13 cellular contexts compared by ENCODE assay signal in genomic region chr22:48864748-48865147, GRCh38.
DNase-seq lines count a peak whose midpoint lies in the region; ATAC-seq, FAIRE-seq and TF ChIP-seq lines count a peak whose summit lies in the region.
"Had no signal": no experiment of that assay in that cellular context is flagged by ENCODE, and none has a peak within 500 bp of the region (broad histone marks: within the 10 kb centered on the region; RNA-seq: fewer than 3 reads in every experiment).

No MANE protein-coding gene starts in this region.

- no TSS peak for BruUV-seq in HepG2 (replicated peaks; lab: Mats Ljungman, UMichigan)

- in situ Hi-C loops in HepG2 (cut with HindIII; ENCODE audit: extremely low pct_ligation_motif_present, low pct_unique_long_range_greater_than_20kb) = no loop called here

- FAIRE-seq in kidney (lab: Jason Lieb, UNC) (no peak), HepG2 (lab: Jason Lieb, UNC) (no peak)
- FAIRE-seq: H1 had no signal

- DNase-seq in left ventricle myocardium inferior = peak; percentile 1
- DNase-seq in heart left ventricle = no peak
- DNase-seq in kidney = peak; percentile 38
- DNase-seq in spleen = peak; percentile 27
- no peak for DNase-seq in caudate nucleus (lab: John Stamatoyannopoulos, UW)
- no peak for DNase-seq in HepG2 (ENCODE audit: low spot score)
- DNase-seq: Calu3; CD8-positive, alpha-beta T cell; DMS79 treated with DMSO at 0.1 percent for 48 hours; GF-D8; H9 had no signal

- intact Hi-C loops in left ventricle myocardium inferior (cut with micrococcal nuclease) (no loop called here), heart left ventricle (cut with DNase I) (no loop called here), kidney (cut with DNase I) (no loop called here), spleen (cut with DNase I; ENCODE audit: low total_unique reads) (no loop called here), HepG2 (cut with micrococcal nuclease; ENCODE audit: unreplicated experiment) (no loop called here)

- H3K9ac ChIP-seq in kidney (ENCODE audit: low read length in 2 of 2) (no peak overlapping the region), HepG2 (ENCODE audit: insufficient read depth, low read depth, low read length) (no peak overlapping the region)
- H3K9ac ChIP-seq: BLaER1 treated with 17β-estradiol and CSF1 and Interleukin-3, amounts not matched to agents 10 nM and 100 nM had no signal

- H3K4me2 ChIP-seq in HepG2 (ENCODE audit: low read depth, low read length) = no peak overlapping the region
- H3K4me2 ChIP-seq: BLaER1 treated with 17β-estradiol and CSF1 and Interleukin-3, amounts not matched to agents 10 nM and 100 nM had no signal

- TF ChIP-seq RAD21 in HepG2 (CRISPR knock-in tag; IDR thresholded peaks at IDR 0.05) = no peak

- TF ChIP-seq CTCF in left ventricle myocardium inferior (IDR thresholded peaks at IDR 0.05; ENCODE audit: borderline replicate concordance) = no peak
- TF ChIP-seq CTCF in heart left ventricle (IDR thresholded peaks at IDR 0.05) = no peak
- TF ChIP-seq CTCF in kidney (IDR thresholded peaks at IDR 0.05; ENCODE audit: borderline replicate concordance, extremely low read depth, insufficient read depth) = no peak
- TF ChIP-seq CTCF in spleen (IDR thresholded peaks at IDR 0.05 in 8 of 11, conservative IDR thresholded peaks at IDR 0.05 in 3 of 11) = no peak
- no peak for TF ChIP-seq CTCF in HepG2 (CRISPR knock-in tag; IDR thresholded peaks at IDR 0.05)

- H3K9me3 ChIP-seq in left ventricle myocardium inferior (replicated peaks) = peaks cover 2% of the 10 kb centered on the region
- peaks cover 0 to 3% (median 0%) of the 10 kb centered on the region in 12 donors for H3K9me3 ChIP-seq in heart left ventricle
- peaks cover 0 to 2% of the 10 kb centered on the region in 2 donors for H3K9me3 ChIP-seq in kidney (ENCODE audit: control insufficient read depth in 1 of 2, low read length in 2 of 2)
- H3K9me3 ChIP-seq in spleen = peaks cover 0 to 7% (median 2%) of the 10 kb centered on the region in 8 donors
- no peaks in the 10 kb centered on the region for H3K9me3 ChIP-seq in HepG2 (ENCODE audit: low read length)

- H3K36me3 ChIP-seq in left ventricle myocardium inferior (no peaks in the 10 kb centered on the region), heart left ventricle (no peaks in the 10 kb centered on the region), kidney (ENCODE audit: control insufficient read depth in 1 of 2, insufficient read depth in 2 of 2, low read length in 2 of 2) (no peaks in the 10 kb centered on the region), spleen (no peaks in the 10 kb centered on the region), HepG2 (replicated peaks in 1 of 2; ENCODE audit: control insufficient read depth in 1 of 2, insufficient read depth in 2 of 2, low read length in 2 of 2) (no peaks in the 10 kb centered on the region)
- H3K36me3 ChIP-seq: BLaER1 treated with 17β-estradiol and CSF1 and Interleukin-3, amounts not matched to agents 10 nM and 100 nM had no signal

- POLR2A ChIA-PET in HepG2 (lab: Yijun Ruan, JAX) = no interaction called here

- H3K27me3 ChIP-seq in left ventricle myocardium inferior (ENCODE audit: low read depth) = peaks cover 42% of the 10 kb centered on the region
- H3K27me3 ChIP-seq in heart left ventricle = peaks cover 0 to 7% (median 0%) of the 10 kb centered on the region in 9 donors
- peaks cover 0 to 39% (median 0%) of the 10 kb centered on the region in 7 donors for H3K27me3 ChIP-seq in spleen (replicated peaks in 1 of 7)
- H3K27me3 ChIP-seq in HepG2 (ENCODE audit: control insufficient read depth in 1 of 2, insufficient read depth in 2 of 2, low read length in 2 of 2) = peaks cover 5 to 43% of the 10 kb centered on the region in 2 experiments; a peak in 4 of 5 replicates

- TF ChIP-seq EP300 in HepG2 (IDR thresholded peaks at IDR 0.05; ENCODE audit: low read depth in 2 of 2, low read length in 2 of 2) (no peak), HepG2 (CRISPR knock-in tag; IDR thresholded peaks at IDR 0.05; ENCODE audit: borderline replicate concordance) (no peak)

- no peaks in the 10 kb centered on the region for H3K4me1 ChIP-seq in left ventricle myocardium inferior
- no peaks in the 10 kb centered on the region for H3K4me1 ChIP-seq in heart left ventricle
- no peaks in the 10 kb centered on the region for H3K4me1 ChIP-seq in kidney (ENCODE audit: control insufficient read depth in 1 of 2, insufficient read depth in 1 of 2, low read depth in 1 of 2, low read length in 2 of 2)
- no peaks in the 10 kb centered on the region for H3K4me1 ChIP-seq in spleen
- H3K4me1 ChIP-seq in HepG2 (ENCODE audit: insufficient read depth, low read length) = peaks cover 8% of the 10 kb centered on the region; the same call in 1 of the 2 replicates
- H3K4me1 ChIP-seq: BLaER1 treated with 17β-estradiol and CSF1 and Interleukin-3, amounts not matched to agents 10 nM and 100 nM had no signal

- H4K20me1 ChIP-seq in HepG2 (ENCODE audit: insufficient read depth, low read length) = no peaks in the 10 kb centered on the region

- H3K79me2 ChIP-seq in HepG2 (ENCODE audit: insufficient read depth, low read length) = no peaks in the 10 kb centered on the region

- TF ChIP-seq POLR2A in heart left ventricle (IDR thresholded peaks at IDR 0.05) (no peak), spleen (IDR thresholded peaks at IDR 0.05) (no peak), HepG2 (IDR thresholded peaks at IDR 0.05; ENCODE audit: insufficient read depth in 1 of 2, low read depth in 2 of 2, low read length in 2 of 2) (no peak)

- H3K27ac ChIP-seq in left ventricle myocardium inferior (replicated peaks) (no peak overlapping the region), heart left ventricle (no peak overlapping the region), kidney (ENCODE audit: low read depth in 2 of 2, low read length in 2 of 2) (no peak overlapping the region), spleen (no peak overlapping the region), caudate nucleus (ENCODE audit: low read depth, low read length) (no peak overlapping the region), HepG2 (ENCODE audit: extremely low read length, insufficient read depth, low read length) (no peak overlapping the region)
- H3K27ac ChIP-seq: BLaER1 treated with 17β-estradiol and CSF1 and Interleukin-3, amounts not matched to agents 10 nM and 100 nM had no signal

- CTCF ChIA-PET in HepG2 (lab: Yijun Ruan, JAX; ENCODE audit: low intra/inter-chr PET ratio, low total read pairs) = no interaction called here

- H3K4me3 ChIP-seq in left ventricle myocardium inferior (no peak overlapping the region), heart left ventricle (no peak overlapping the region), kidney (ENCODE audit: low read length in 2 of 2) (no peak overlapping the region), spleen (no peak overlapping the region), HepG2 (replicated peaks in 1 of 3; ENCODE audit: insufficient read depth in 1 of 3, low read depth in 2 of 3, low read length in 3 of 3) (no peak overlapping the region)
- H3K4me3 ChIP-seq: BLaER1 treated with 17β-estradiol and CSF1 and Interleukin-3, amounts not matched to agents 10 nM and 100 nM had no signal

- no peak for ATAC-seq in heart left ventricle
- no peak for ATAC-seq in HepG2
- ATAC-seq: CD8-positive, alpha-beta T cell had no signal

- H2AFZ ChIP-seq in HepG2 (ENCODE audit: low read length) = no peak overlapping the region

- 56 to 68% (median 63%) methylated on average over 10 of the region's 10 CpGs for WGBS in heart left ventricle, 4 donors
- WGBS in spleen, 5 donors = 55 to 63% (median 60%) methylated on average over 10 of the region's 10 CpGs
- WGBS in HepG2 (ENCODE audit: low lambda C conversion rate) = 40% methylated on average over 9 of the region's 10 CpGs

TF ChIP-seq in HepG2, 621 proteins besides CTCF, POLR2A, EP300 and RAD21 (continues in another document):
- TF ChIP-seq ZNF20 (CRISPR knock-in tag; IDR thresholded peaks at IDR 0.05) = no peak
- no peak for TF ChIP-seq ZNF687 (CRISPR knock-in tag; IDR thresholded peaks at IDR 0.05)
- TF ChIP-seq STAG1 (CRISPR knock-in tag; IDR thresholded peaks at IDR 0.05) = no peak
- no peak for TF ChIP-seq JUNB (CRISPR knock-in tag; IDR thresholded peaks at IDR 0.05; ENCODE audit: borderline replicate concordance)
- TF ChIP-seq TAF1 (CRISPR knock-in tag; IDR thresholded peaks at IDR 0.05) = no peak
- no peak for TF ChIP-seq SMC3 (IDR thresholded peaks at IDR 0.05; ENCODE audit: low read length)
- TF ChIP-seq KMT2B (CRISPR knock-in tag; IDR thresholded peaks at IDR 0.05) = no peak
- no peak for TF ChIP-seq REPIN1 (CRISPR knock-in tag; IDR thresholded peaks at IDR 0.05; ENCODE audit: borderline replicate concordance, low read depth)
- no peak for TF ChIP-seq HMG20A (CRISPR knock-in tag; IDR thresholded peaks at IDR 0.05; ENCODE audit: borderline replicate concordance)
- TF ChIP-seq ZNF782 (CRISPR knock-in tag; IDR thresholded peaks at IDR 0.05; ENCODE audit: borderline replicate concordance) = no peak

Comparison
In these comparisons a context has a peak if more than half of its experiments do, and no peak if none do; other contexts are left out.
1. DNase-seq: peak in left ventricle myocardium inferior (single experiment), kidney (single experiment) and spleen (single experiment); none in heart left ventricle (0 of 5), caudate nucleus (0 of 61) and HepG2 (single experiment).